8 cellular contexts compared by ENCODE assay signal in genomic region chr19:27802293-27802692, GRCh38.
DNase-seq lines count a peak whose midpoint lies in the region; ATAC-seq, FAIRE-seq and TF ChIP-seq lines count a peak whose summit lies in the region.
"Not testable (repeated sequence)": the region's sequence is repeated elsewhere in the genome, so short reads cannot be mapped to it uniquely, and the experiment has no call there.

No MANE protein-coding gene starts in this region.

- H3K27me3 Mint-ChIP-seq in HFFc6 (ENCODE audit: insufficient read depth); astrocyte (ENCODE audit: low read depth, unreplicated experiment); nephron progenitor cell (ENCODE audit: low read depth, poor library complexity): not testable (repeated sequence)

- TF ChIP-seq CTCF in HFFc6 (IDR thresholded peaks at IDR 0.05) (peak; percentile 61), RWPE2 (IDR thresholded peaks at IDR 0.05; ENCODE audit: poor library complexity, severe bottlenecking) (peak; percentile 57), astrocyte (IDR thresholded peaks at IDR 0.05; ENCODE audit: insufficient read depth, low read depth, low read length) (peak; percentile 15), epithelial cell of esophagus (IDR thresholded peaks at IDR 0.05; ENCODE audit: insufficient read depth, low read depth, low read length, missing control alignments) (peak; percentile 46), heart right ventricle (IDR thresholded peaks at IDR 0.05) (peak in 8 of 9 donors; percentile 19 to 54 (median 48)), nephron progenitor cell (IDR thresholded peaks at IDR 0.05) (peak; percentile 10), thyroid gland (IDR thresholded peaks at IDR 0.05) (peak in 1 of 6 experiments; percentile 19)

- intact Hi-C loops in heart right ventricle (cut with DNase I); thyroid gland (cut with DNase I): not testable (repeated sequence)

- not testable (repeated sequence) for H3K9me3 ChIP-seq in RWPE2 (ENCODE audit: severe bottlenecking); astrocyte (ENCODE audit: insufficient read depth, low read depth, low read length); heart right ventricle; thyroid gland

- not testable (repeated sequence) for H2AFZ ChIP-seq in astrocyte (ENCODE audit: low read depth, low read length)

- not testable (repeated sequence) for H3K4me2 ChIP-seq in astrocyte (ENCODE audit: low read length)

- H3K4me3 Mint-ChIP-seq in HFFc6; astrocyte (ENCODE audit: unreplicated experiment); nephron progenitor cell: not testable (repeated sequence)

- not testable (repeated sequence) for H3K79me2 ChIP-seq in astrocyte (ENCODE audit: insufficient read depth, low read length)

- not testable (repeated sequence) for H3K27ac Mint-ChIP-seq in HFFc6; astrocyte (ENCODE audit: unreplicated experiment); nephron progenitor cell

- not testable (repeated sequence) for H3K4me3 ChIP-seq in RWPE2 (ENCODE audit: severe bottlenecking); astrocyte (ENCODE audit: insufficient read depth, low read depth, low read length); epithelial cell of esophagus (ENCODE audit: low read length); heart right ventricle; thyroid gland (replicated peaks in 1 of 3)

- TF ChIP-seq POLR2A in thyroid gland (IDR thresholded peaks at IDR 0.05) = not testable (repeated sequence)

- not testable (repeated sequence) for H3K9me3 Mint-ChIP-seq in HFFc6; astrocyte (ENCODE audit: unreplicated experiment)
- peaks cover 66% of the 10 kb centered on the region for H3K9me3 Mint-ChIP-seq in nephron progenitor cell

- H3K36me3 ChIP-seq in RWPE2 (ENCODE audit: low read depth) = peaks cover 16% of the 10 kb centered on the region
- not testable (repeated sequence) for H3K36me3 ChIP-seq in astrocyte (ENCODE audit: insufficient read depth, low read length); thyroid gland
- peaks cover 0 to 41% (median 0%) of the 10 kb centered on the region in 9 donors for H3K36me3 ChIP-seq in heart right ventricle

- FAIRE-seq in astrocyte (lab: Jason Lieb, UNC) = not testable (repeated sequence)

- not testable (repeated sequence) for H3K4me1 Mint-ChIP-seq in HFFc6 (ENCODE audit: low read depth); astrocyte (ENCODE audit: low read depth, unreplicated experiment); nephron progenitor cell

- WGBS in heart right ventricle, 2 donors = 43 to 60% methylated on average over 15 of the region's 15 CpGs
- WGBS in thyroid gland, 2 donors = 50 to 68% methylated on average over 15 of the region's 15 CpGs

- DNase-seq in DMS53 (lab: John Stamatoyannopoulos, UW) (peak; percentile 8), heart right ventricle (peak in 1 of 2 donors; percentile 36), thyroid gland (peak; percentile 24 to 32)
- not testable (repeated sequence) for DNase-seq in HFFc6; RWPE2 (ENCODE audit: low spot score); astrocyte (ENCODE audit: low read depth); epithelial cell of esophagus (ENCODE audit: low read depth); nephron progenitor cell

- ATAC-seq in RWPE2 (ENCODE audit: low read depth); heart right ventricle: not testable (repeated sequence)

- H3K27ac ChIP-seq in RWPE2 (ENCODE audit: poor library complexity, severe bottlenecking); astrocyte (ENCODE audit: low read depth, low read length); heart right ventricle; thyroid gland: not testable (repeated sequence)

- not testable (repeated sequence) for H3K27me3 ChIP-seq in RWPE2 (ENCODE audit: insufficient read depth, poor library complexity, severe bottlenecking); astrocyte (ENCODE audit: insufficient read depth, low read length); heart right ventricle; thyroid gland

- H3K36me3 Mint-ChIP-seq in HFFc6 (ENCODE audit: low read depth) = peaks cover 34% of the 10 kb centered on the region
- H3K36me3 Mint-ChIP-seq in astrocyte (ENCODE audit: low read depth, unreplicated experiment) = not testable (repeated sequence)
- peaks cover 87% of the 10 kb centered on the region for H3K36me3 Mint-ChIP-seq in nephron progenitor cell (ENCODE audit: low read depth)

- H3K4me1 ChIP-seq in RWPE2 (ENCODE audit: insufficient read depth, poor library complexity, severe bottlenecking); astrocyte (ENCODE audit: insufficient read depth, low read length); heart right ventricle; thyroid gland: not testable (repeated sequence)

- peaks cover 19% of the 10 kb centered on the region for H4K20me1 ChIP-seq in astrocyte (ENCODE audit: insufficient read depth, low read length)

- H3K9ac ChIP-seq in astrocyte (ENCODE audit: low read length) = not testable (repeated sequence)
